In genomic region chr4:52173470-52174055, GRCh38 we compare ENCODE assay signal across 15 cellular contexts.
DNase-seq lines count a peak whose midpoint lies in the region; ATAC-seq and TF ChIP-seq lines count a peak whose summit lies in the region.
"Had no signal": no experiment of that assay in that cellular context is flagged by ENCODE, and none has a peak within 500 bp of the region (broad histone marks: within the 10 kb centered on the region; RNA-seq: fewer than 3 reads in every experiment).

No MANE protein-coding gene starts in this region.

- H3K36me3 Mint-ChIP-seq in osteocyte (ENCODE audit: unreplicated experiment) = no peaks in the 10 kb centered on the region

- H3K9me3 Mint-ChIP-seq in osteocyte (ENCODE audit: unreplicated experiment) = no peaks in the 10 kb centered on the region

- H3K27ac Mint-ChIP-seq in osteocyte (ENCODE audit: unreplicated experiment) = no peak overlapping the region

- ATAC-seq in omental fat pad (ENCODE audit: low FRiP score) = peak; percentile 82
- no peak for ATAC-seq in HG03097 (IDR thresholded peaks at IDR 0.05; ENCODE audit: low FRiP score, unreplicated experiment)
- ATAC-seq: GM12878 had no signal

- H3K4me1 Mint-ChIP-seq in osteocyte (ENCODE audit: unreplicated experiment) = peaks cover 6% of the 10 kb centered on the region

- peaks cover 7% of the 10 kb centered on the region for H3K27me3 Mint-ChIP-seq in osteocyte (ENCODE audit: unreplicated experiment)

- peak; percentile 24 for DNase-seq in AG08396 (ENCODE audit: low spot score)
- peak; percentile 22 for DNase-seq in LNCaP clone FGC (ENCODE audit: low read depth)
- peak; percentile 35 for DNase-seq in fibroblast of villous mesenchyme (ENCODE audit: low read depth)
- no peak for DNase-seq in omental fat pad (ENCODE audit: low spot score)
- no peak for DNase-seq in osteocyte (ENCODE audit: extremely low spot score, unreplicated experiment)
- DNase-seq in HuH-7.5 (ENCODE audit: low spot score) = no peak
- no peak for DNase-seq in NCI-H2196 treated with DMSO at 0.1 percent for 48 hours (lab: John Stamatoyannopoulos, UW; ENCODE audit: unreplicated experiment)
- DNase-seq: activated effector memory CD4-positive, alpha-beta T cell treated with anti-CD3 and anti-CD28 coated beads, Interleukin-2, amount 50 U/mL, for 16 hours; glutamatergic neuron; NCI-H1105; NCI-H2227 treated with DMSO at 0.1 percent for 48 hours; SK-N-SH; stimulated activated CD4-positive, alpha-beta T cell treated with anti-CD3 and anti-CD28 coated beads, Interleukin-12 subunit alpha, Interleukin-12 subunit beta, amount 100 ng/mL, for 4 hours had no signal

- no peak overlapping the region for H3K4me3 Mint-ChIP-seq in osteocyte (ENCODE audit: unreplicated experiment)

- no peak for TF ChIP-seq CTCF in LNCaP clone FGC (IDR thresholded peaks at IDR 0.05; ENCODE audit: control insufficient read depth, extremely low read depth, insufficient read depth)
- TF ChIP-seq CTCF in fibroblast of villous mesenchyme (IDR thresholded peaks at IDR 0.05; ENCODE audit: insufficient read depth, low read depth, low read length) = no peak
- TF ChIP-seq CTCF in omental fat pad (IDR thresholded peaks at IDR 0.05) = no peak
- TF ChIP-seq CTCF in osteocyte (IDR thresholded peaks at IDR 0.05) = no peak

- H3K4me3 ChIP-seq in LNCaP clone FGC (ENCODE audit: low read depth, low read length) = no peak overlapping the region
- no peak overlapping the region for H3K4me3 ChIP-seq in fibroblast of villous mesenchyme (ENCODE audit: low read depth, low read length)
- H3K4me3 ChIP-seq: GM12878 had no signal

Comparison
In these comparisons a context has a peak if more than half of its experiments do, and no peak if none do; other contexts are left out.
1. DNase-seq: peak in AG08396 (single experiment), LNCaP clone FGC (single experiment) and fibroblast of villous mesenchyme (single experiment); none in omental fat pad (single experiment), osteocyte (single experiment), HuH-7.5 (single experiment) and NCI-H2196 treated with DMSO at 0.1 percent for 48 hours (single experiment).